ENCODE assay signal across 10 cellular contexts in the genomic region with DNA sequence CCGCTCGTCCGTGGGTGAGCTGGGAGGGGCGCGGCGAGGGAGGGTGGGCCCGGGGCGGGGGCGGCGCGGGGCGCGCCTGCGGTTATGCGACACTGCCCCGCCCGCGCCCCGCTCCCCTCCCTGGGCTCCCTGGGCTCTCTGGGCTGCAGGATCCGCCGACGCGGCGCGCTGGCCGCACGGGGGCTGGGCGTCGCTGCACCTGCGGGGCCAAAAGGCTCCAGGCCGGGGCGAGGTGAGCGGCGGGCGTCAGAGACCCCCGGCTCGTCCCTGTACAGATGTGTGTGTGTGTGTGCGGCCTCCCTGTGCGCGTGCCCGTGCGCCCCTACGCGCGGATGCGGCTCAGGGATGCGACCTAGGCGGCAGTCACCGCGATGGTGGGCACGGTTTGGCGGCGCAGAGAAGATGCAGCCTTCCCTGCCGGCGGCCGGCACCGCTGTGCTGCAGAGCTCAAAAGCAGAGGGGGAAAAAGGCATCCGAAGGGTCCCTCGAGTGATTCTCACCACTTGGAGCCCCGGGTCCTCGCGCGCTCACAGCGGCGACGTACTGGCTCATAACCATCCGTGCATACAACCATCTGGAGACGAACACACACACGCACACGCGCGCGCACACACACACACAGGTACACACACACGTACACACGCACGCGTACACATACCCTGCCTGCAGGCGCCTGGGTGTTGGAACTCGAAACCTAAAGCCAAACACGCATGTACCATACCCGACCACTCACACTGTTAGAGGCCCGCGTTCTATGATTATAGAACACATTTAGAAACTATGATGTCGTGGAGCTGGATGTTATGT. TPM values are rescaled to one million over a fixed set of nuclear protein-coding genes. Genes with fewer than 3 reads are reported as not detected.
DNase-seq lines count a peak whose midpoint lies in the region; ATAC-seq, FAIRE-seq and TF ChIP-seq lines count a peak whose summit lies in the region.
"Had no signal": no experiment of that assay in that cellular context is flagged by ENCODE, and none has a peak within 500 bp of the region (broad histone marks: within the 10 kb centered on the region; RNA-seq: fewer than 3 reads in every experiment).

No MANE protein-coding gene starts in this region.

- in situ Hi-C loops in KBM-7 (cut with MboI; ENCODE audit: low pct_unique_long_range_greater_than_20kb, low sequenced_read_pairs): no loop called here

- no peaks in the 10 kb centered on the region for H3K36me3 ChIP-seq in sigmoid colon

- peak overlapping the region; percentile 17 for H3K4me3 Mint-ChIP-seq in T-helper 2 cell treated with Interferon-gamma antibody and Interleukin-4, amounts not matched to agents 5 μg/mL and 100 μg/mL, for 36 hours

- peak overlapping the region in 3 of 4 donors; percentile 16 to 44 (median 39) for H3K4me3 ChIP-seq in sigmoid colon

- TF ChIP-seq POLR2A in sigmoid colon (IDR thresholded peaks at IDR 0.05) (no peak), GM18505 (IDR thresholded peaks at IDR 0.05; ENCODE audit: borderline replicate concordance, extremely low read depth, insufficient read depth, insufficient read length) (no peak)

- peaks cover 70% of the 10 kb centered on the region for H3K27me3 Mint-ChIP-seq in T-helper 2 cell treated with Interferon-gamma antibody and Interleukin-4, amounts not matched to agents 5 μg/mL and 100 μg/mL, for 36 hours (ENCODE audit: low read depth)

- intact Hi-C loops in sigmoid colon (cut with DNase I): no loop called here

- no peak for FAIRE-seq in D721Med (lab: Jason Lieb, UNC)

- WGBS in sigmoid colon, 2 donors: 13 to 16% methylated on average over 84 of the region's 84 CpGs

- no peaks in the 10 kb centered on the region for H3K9me3 Mint-ChIP-seq in T-helper 2 cell treated with Interferon-gamma antibody and Interleukin-4, amounts not matched to agents 5 μg/mL and 100 μg/mL, for 36 hours

- H3K27ac ChIP-seq in foreskin keratinocyte: no peak overlapping the region
- no peak overlapping the region for H3K27ac ChIP-seq in sigmoid colon

- ATAC-seq in foreskin keratinocyte (peak; percentile 36), GM18505 (IDR thresholded peaks at IDR 0.05; ENCODE audit: unreplicated experiment) (no peak)

- H3K27me3 ChIP-seq in foreskin keratinocyte: peaks cover 85% of the 10 kb centered on the region
- peaks cover 5 to 64% (median 29%) of the 10 kb centered on the region in 3 donors for H3K27me3 ChIP-seq in sigmoid colon

- no peak overlapping the region for H3K27ac Mint-ChIP-seq in T-helper 2 cell treated with Interferon-gamma antibody and Interleukin-4, amounts not matched to agents 5 μg/mL and 100 μg/mL, for 36 hours

- no peaks in the 10 kb centered on the region for H3K9me3 ChIP-seq in sigmoid colon

- no peaks in the 10 kb centered on the region for H3K4me1 ChIP-seq in foreskin keratinocyte
- H3K4me1 ChIP-seq in sigmoid colon: peaks cover 0 to 9% (median 8%) of the 10 kb centered on the region in 4 donors

- no peak for TF ChIP-seq EP300 in sigmoid colon (IDR thresholded peaks at IDR 0.05)

- H3K36me3 Mint-ChIP-seq in T-helper 2 cell treated with Interferon-gamma antibody and Interleukin-4, amounts not matched to agents 5 μg/mL and 100 μg/mL, for 36 hours (ENCODE audit: low read depth): no peaks in the 10 kb centered on the region

- peaks cover 6% of the 10 kb centered on the region for H3K4me1 Mint-ChIP-seq in T-helper 2 cell treated with Interferon-gamma antibody and Interleukin-4, amounts not matched to agents 5 μg/mL and 100 μg/mL, for 36 hours (ENCODE audit: low read depth)

- TF ChIP-seq CTCF in foreskin keratinocyte (conservative IDR thresholded peaks at IDR 0.05) (no peak), sigmoid colon (IDR thresholded peaks at IDR 0.05) (no peak), D721Med (IDR thresholded peaks at IDR 0.05; ENCODE audit: insufficient read depth, missing control alignments) (no peak)

- DNase-seq in DMS53 (lab: John Stamatoyannopoulos, UW) (peak; percentile 54), DMS53 treated with DMSO at 0.1 percent for 48 hours (lab: John Stamatoyannopoulos, UW; ENCODE audit: unreplicated experiment) (no peak), foreskin keratinocyte (peak in 1 of 2 donors; percentile 5), sigmoid colon (no peak), D721Med (ENCODE audit: insufficient read length, low spot score) (no peak), KBM-7 (no peak)
- no peak for DNase-seq in T-helper 2 cell treated with Interferon-gamma antibody and Interleukin-4, amounts not matched to agents 5 μg/mL and 100 μg/mL, for 36 hours (ENCODE audit: low spot score)
- DNase-seq: 8988T; activated CD8-positive, alpha-beta memory T cell treated with anti-CD3 and anti-CD28 coated beads, Interleukin-2, amount 50 U/mL, for 48 hours had no signal

RNA-seq across cellular contexts. Expression of a gene that starts 0.7 kb away (rescaled TPM):
- total RNA-seq in foreskin keratinocyte (0.42 and 0.51 TPM in 2 replicates), sigmoid colon (1 to 10 TPM; 1.2 to 2.2 (median 1.3) TPM)
- polyA plus RNA-seq in foreskin keratinocyte (0.34 and 0.38 TPM in 2 replicates), sigmoid colon (under 1 TPM in 2 of 3 donors, not detected in 1; under 0.01 to 0.69 TPM)
